Comparison of ENCODE assay signal across 27 cellular contexts in genomic region chr22:28430656-28431055, GRCh38.
"Had no signal": no experiment of that assay in that cellular context is flagged by ENCODE, and none has a peak within 500 bp of the region (broad histone marks: within the 10 kb centered on the region; RNA-seq: fewer than 3 reads in every experiment).

No MANE protein-coding gene starts in this region.

- H3K4me3 ChIP-seq: gastrocnemius medialis, hepatocyte, left ventricle myocardium inferior, lung, right lobe of liver, skin epidermis, thoracic aorta, uterus had no signal

- H3K9me3 Mint-ChIP-seq: activated B cell treated with CpG ODN at 0.5 μM for 24 hours; activated CD8-positive, alpha-beta T cell treated with anti-CD3 and anti-CD28 coated beads for 36 hours; activated T-cell treated with anti-CD3 and anti-CD28 coated beads, Interleukin-2, amount 50 U/mL, for 4 hours; activated T-helper 17 cell treated with anti-CD3 and anti-CD28 coated beads, Interleukin-2, amount 50 U/mL, for 72 hours; natural killer cell had no signal

- H3K4me3 Mint-ChIP-seq: activated B cell treated with CpG ODN at 0.5 μM for 24 hours; activated CD8-positive, alpha-beta T cell treated with anti-CD3 and anti-CD28 coated beads for 36 hours; activated T-cell treated with anti-CD3 and anti-CD28 coated beads, Interleukin-2, amount 50 U/mL, for 4 hours; activated T-helper 17 cell treated with anti-CD3 and anti-CD28 coated beads, Interleukin-2, amount 50 U/mL, for 72 hours; natural killer cell; type B pancreatic cell had no signal

- H3K36me3 ChIP-seq: brain microvascular endothelial cell, gastrocnemius medialis, left ventricle myocardium inferior, right lobe of liver, thoracic aorta, uterus had no signal

- H3K36me3 Mint-ChIP-seq: natural killer cell had no signal

- H3K4me1 ChIP-seq: uterus had no signal

- H3K27me3 ChIP-seq: brain microvascular endothelial cell, gastrocnemius medialis, hepatocyte, right lobe of liver, uterus had no signal

- H3K27ac ChIP-seq: brain microvascular endothelial cell, gastrocnemius medialis, hepatocyte, left ventricle myocardium inferior, right lobe of liver, skin epidermis, thoracic aorta, uterus had no signal

- H3K4me1 Mint-ChIP-seq: activated B cell treated with CpG ODN at 0.5 μM for 24 hours; activated T-helper 17 cell treated with anti-CD3 and anti-CD28 coated beads, Interleukin-2, amount 50 U/mL, for 72 hours; natural killer cell had no signal

- H3K27ac Mint-ChIP-seq: activated B cell treated with CpG ODN at 0.5 μM for 24 hours; activated CD8-positive, alpha-beta T cell treated with anti-CD3 and anti-CD28 coated beads for 36 hours; activated T-helper 17 cell treated with anti-CD3 and anti-CD28 coated beads, Interleukin-2, amount 50 U/mL, for 72 hours; natural killer cell; type B pancreatic cell had no signal

- DNase-seq: activated B cell treated with CpG ODN at 0.5 μM for 24 hours; activated CD4-positive, alpha-beta T cell treated with anti-CD3 and anti-CD28 coated beads, Interleukin-2, amount 50 U/mL, for 1 hour; activated CD8-positive, alpha-beta T cell treated with anti-CD3 and anti-CD28 coated beads for 36 hours; activated gamma-delta T cell treated with Interleukin-2 at 50 U/mL for 16 hours; activated naive CD4-positive, alpha-beta T cell treated with anti-CD3 and anti-CD28 coated beads, Interleukin-2, amount 50 U/mL, for 16 hours; activated T-cell treated with anti-CD3 and anti-CD28 coated beads, Interleukin-2, amount 50 U/mL, for 4 hours; anterior cingulate cortex; brain microvascular endothelial cell; cortex of kidney; gastrocnemius medialis; islet precursor cell; left ventricle myocardium inferior; mesendoderm; natural killer cell; posterior cingulate gyrus; right lobe of liver; stimulated activated CD4-positive, alpha-beta T cell treated with anti-CD3 and anti-CD28 coated beads, Interleukin-12 subunit alpha, Interleukin-12 subunit beta, amount 100 ng/mL, for 4 hours; stimulated activated CD4-positive, alpha-beta T cell treated with anti-CD3 and anti-CD28 coated beads, Interleukin-4, amount 100 ng/mL, for 1 hour; stimulated activated naive CD8-positive, alpha-beta T cell treated with anti-CD3 and anti-CD28 coated beads, Interleukin-15, Interleukin-2, amounts not matched to agents 100 U/mL and 50 U/mL, for 24 hours; T-helper 2 cell; uterus had no signal

- H3K9me3 ChIP-seq: gastrocnemius medialis, left ventricle myocardium inferior, right lobe of liver, thoracic aorta, uterus had no signal
